In genomic region chr5:12794476-12795332, GRCh38 we compare ENCODE assay signal across 13 cellular contexts.
DNase-seq lines count a peak whose midpoint lies in the region; ATAC-seq, FAIRE-seq and TF ChIP-seq lines count a peak whose summit lies in the region.
"Had no signal": no experiment of that assay in that cellular context is flagged by ENCODE, and none has a peak within 500 bp of the region (broad histone marks: within the 10 kb centered on the region; RNA-seq: fewer than 3 reads in every experiment).

No MANE protein-coding gene starts in this region.

- TF ChIP-seq RAD21 in K562 (CRISPR knock-in tag; conservative IDR thresholded peaks at IDR 0.05 in 1 of 2, IDR thresholded peaks at IDR 0.05 in 1 of 2): no peak

- in situ Hi-C loops in K562 (cut with MboI): no loop called here

- H3K4me3 ChIP-seq in right cardiac atrium (ENCODE audit: low read length): no peak overlapping the region
- no peak overlapping the region for H3K4me3 ChIP-seq in K562

- no peak overlapping the region for H2AFZ ChIP-seq in K562 (ENCODE audit: low read depth, low read length)

- no peak for FAIRE-seq in K562 (lab: Jason Lieb, UNC)

- no peaks in the 10 kb centered on the region for H3K27me3 ChIP-seq in right cardiac atrium (ENCODE audit: control insufficient read depth, insufficient read depth)
- no peaks in the 10 kb centered on the region for H3K27me3 ChIP-seq in K562 (ENCODE audit: control insufficient read depth in 2 of 2, insufficient read depth in 2 of 2, low read length in 2 of 2)

- peaks cover 1% of the 10 kb centered on the region for H3K9me3 ChIP-seq in right cardiac atrium (ENCODE audit: control insufficient read depth, low read length)
- H3K9me3 ChIP-seq in K562 (replicated peaks; ENCODE audit: control insufficient read depth, insufficient read depth, low read depth, low read length): peaks cover 5% of the 10 kb centered on the region; the same call in 1 of the 2 replicates

- POLR2A ChIA-PET in K562 (lab: Yijun Ruan, JAX): no interaction called here

- H3K36me3 ChIP-seq in K562 (ENCODE audit: control insufficient read depth, insufficient read depth, low read length): no peaks in the 10 kb centered on the region

- H4K20me1 ChIP-seq in K562 (replicated peaks; ENCODE audit: control insufficient read depth, insufficient read depth, low read length): no peaks in the 10 kb centered on the region

- intact Hi-C loops in right cardiac atrium (cut with DNase I): no loop called here
- intact Hi-C loops in cardiac septum (cut with DNase I): no loop called here
- intact Hi-C loops in K562 (cut with micrococcal nuclease): no loop called here
- intact Hi-C loops in posterior vena cava (cut with DNase I): no loop called here

- TF ChIP-seq EP300 in K562 (IDR thresholded peaks at IDR 0.05; ENCODE audit: low read length): no peak

- DNase-seq in right cardiac atrium (peak in 2 of 3 donors; percentile 34 to 40), cardiac septum (ENCODE audit: low spot score) (no peak), K562 (ENCODE audit: extremely low read depth in 1 of 4, low spot score in 3 of 4) (no peak), posterior vena cava (ENCODE audit: low spot score) (peak; percentile 69), nucleus accumbens (lab: John Stamatoyannopoulos, UW) (no peak), mesenteric fat pad (ENCODE audit: low spot score) (no peak), midbrain (lab: John Stamatoyannopoulos, UW) (no peak)
- DNase-seq: AML-193, GOT3, NCI-H1105, NCI-H187, NCI-H526 treated with DMSO at 0.1 percent for 48 hours, SIG-M5 had no signal

- no peak for TF ChIP-seq POLR2A in K562 (conservative IDR thresholded peaks at IDR 0.05)

- CTCF ChIA-PET in K562 (lab: Yijun Ruan, JAX; ENCODE audit: low intra/inter-chr PET ratio): no interaction called here

- BruUV-seq in K562 (replicated peaks; lab: Mats Ljungman, UMichigan): no TSS peak

- H3K9me1 ChIP-seq in K562 (ENCODE audit: control insufficient read depth, insufficient read depth, low read length): no peaks in the 10 kb centered on the region

- TF ChIP-seq CTCF in K562 (IDR thresholded peaks at IDR 0.05 in 2 of 3, conservative IDR thresholded peaks at IDR 0.05 in 1 of 3; ENCODE audit: insufficient read depth in 2 of 3, low read depth in 1 of 3, low read length in 3 of 3): no peak

- ATAC-seq in right cardiac atrium (peak in 1 of 2 donors; percentile 47), K562 (no peak)

- no peak overlapping the region for H3K9ac ChIP-seq in K562 (ENCODE audit: insufficient read depth in 1 of 2, low read depth in 2 of 2, low read length in 2 of 2)

- H3K4me1 ChIP-seq in right cardiac atrium (ENCODE audit: control insufficient read depth, insufficient read depth, low read length) (no peaks in the 10 kb centered on the region), K562 (replicated peaks in 1 of 2; ENCODE audit: control insufficient read depth in 2 of 2, insufficient read depth in 2 of 2, low read length in 2 of 2) (peaks cover 0 to 11% of the 10 kb centered on the region in 2 experiments; a peak in 1 of 5 replicates)

- H3K79me2 ChIP-seq in K562 (ENCODE audit: control insufficient read depth, insufficient read depth, low read length): no peaks in the 10 kb centered on the region

- no peak overlapping the region for H3K4me2 ChIP-seq in K562 (ENCODE audit: insufficient read depth, low read length)

- H3K27ac ChIP-seq in right cardiac atrium (ENCODE audit: low read length) (no peak overlapping the region), K562 (ENCODE audit: extremely low read depth, low read depth, low read length) (no peak overlapping the region)

- 95% methylated on average over 53 of the region's 53 CpGs for WGBS in right cardiac atrium
- 74% methylated on average over 45 of the region's 53 CpGs for WGBS in K562 (ENCODE audit: insufficient coverage, low coverage, missing lambda C conversion rate)

TF ChIP-seq in K562, 482 proteins besides CTCF, POLR2A, EP300 and RAD21:
- no peak for TF ChIP-seq OTX1 (CRISPR knock-in tag; IDR thresholded peaks at IDR 0.05)
- TF ChIP-seq RBFOX2 (IDR thresholded peaks at IDR 0.05; ENCODE audit: low read depth, low read length): peak; percentile 23; the same call in 1 of the 2 replicates
- no peak for TF ChIP-seq HMG20B (CRISPR knock-in tag; IDR thresholded peaks at IDR 0.05)
- no peak for TF ChIP-seq PHF21A (IDR thresholded peaks at IDR 0.05; ENCODE audit: borderline replicate concordance, low read depth)
- TF ChIP-seq RNF219 (CRISPR knock-in tag; IDR thresholded peaks at IDR 0.05): no peak
- TF ChIP-seq TOE1 (IDR thresholded peaks at IDR 0.05; ENCODE audit: borderline replicate concordance): no peak
- no peak for TF ChIP-seq TOE1 (CRISPR knock-in tag; IDR thresholded peaks at IDR 0.05; ENCODE audit: borderline replicate concordance, low read depth)
- no peak for TF ChIP-seq PHB (CRISPR knock-in tag; IDR thresholded peaks at IDR 0.05)
- peak; percentile 19 for TF ChIP-seq PCBP1 (IDR thresholded peaks at IDR 0.05; ENCODE audit: low read depth, low read length, poor library complexity, severe bottlenecking)

Comparison
In these comparisons a context has a peak if more than half of its experiments do, and no peak if none do; other contexts are left out.
1. DNase-seq: peak in right cardiac atrium (2 of 3) and posterior vena cava (single experiment); none in cardiac septum (single experiment), K562 (0 of 4), nucleus accumbens (0 of 56), mesenteric fat pad (single experiment) and midbrain (single experiment).